30 cellular contexts compared by ENCODE assay signal in genomic region chr7:55006499-55006898, GRCh38. TPM values are rescaled to one million over a fixed set of nuclear protein-coding genes. Genes with fewer than 3 reads are reported as not detected.
"Had no signal": no experiment of that assay in that cellular context is flagged by ENCODE, and none has a peak within 500 bp of the region (broad histone marks: within the 10 kb centered on the region; RNA-seq: fewer than 3 reads in every experiment).

No MANE protein-coding gene starts in this region.

- H3K36me3 Mint-ChIP-seq: naive thymus-derived CD8-positive, alpha-beta T cell; type B pancreatic cell had no signal

- H3K27ac ChIP-seq: brain microvascular endothelial cell, foreskin keratinocyte, heart left ventricle, parathyroid adenoma, right atrium auricular region, thoracic aorta, vagina, WERI-Rb-1 had no signal

- H3K9me3 ChIP-seq: heart left ventricle, right atrium auricular region, thoracic aorta, vagina had no signal

- H3K4me1 Mint-ChIP-seq: activated CD4-positive, alpha-beta memory T cell treated with anti-CD3 and anti-CD28 coated beads, Interleukin-2, amount 10 ng/mL, durations not matched to agents 7 days and 5 days; activated CD4-positive, alpha-beta T cell treated with anti-CD3 and anti-CD28 coated beads, Interleukin-2, amount 10 ng/mL, durations not matched to agents 7 days and 5 days; activated T-helper 17 cell treated with anti-CD3 and anti-CD28 coated beads, Interleukin-2, amount 50 U/mL, for 72 hours; naive thymus-derived CD8-positive, alpha-beta T cell; neural crest cell; T-helper 17 cell had no signal

- FAIRE-seq: astrocyte had no signal

- H3K4me3 Mint-ChIP-seq: activated CD4-positive, alpha-beta memory T cell treated with anti-CD3 and anti-CD28 coated beads, Interleukin-2, amount 10 ng/mL, durations not matched to agents 7 days and 5 days; activated CD4-positive, alpha-beta T cell treated with anti-CD3 and anti-CD28 coated beads, Interleukin-2, amount 10 ng/mL, durations not matched to agents 7 days and 5 days; activated T-cell treated with anti-CD3 and anti-CD28 coated beads, Interleukin-2, amount 50 U/mL, for 24 hours; activated T-helper 17 cell treated with anti-CD3 and anti-CD28 coated beads, Interleukin-2, amount 50 U/mL, for 72 hours; naive thymus-derived CD8-positive, alpha-beta T cell; neural crest cell; T-helper 17 cell; type B pancreatic cell had no signal

- H3K36me3 ChIP-seq: brain microvascular endothelial cell, heart left ventricle, right atrium auricular region, thoracic aorta, vagina, WERI-Rb-1 had no signal

- H3K4me3 ChIP-seq: heart left ventricle, right atrium auricular region, thoracic aorta, vagina had no signal

- DNase-seq: activated CD4-positive, alpha-beta memory T cell treated with anti-CD3 and anti-CD28 coated beads, Interleukin-2, amount 10 ng/mL, durations not matched to agents 7 days and 5 days; activated CD4-positive, alpha-beta T cell treated with anti-CD3 and anti-CD28 coated beads for 1 hour; activated CD4-positive, alpha-beta T cell treated with anti-CD3 and anti-CD28 coated beads, Interleukin-2, amount 10 ng/mL, durations not matched to agents 7 days and 5 days; activated CD8-positive, alpha-beta memory T cell treated with anti-CD3 and anti-CD28 coated beads, Interleukin-2, amount 50 U/mL, for 48 hours; activated gamma-delta T cell treated with Interleukin-2 at 50 U/mL for 16 hours; activated naive CD4-positive, alpha-beta T cell treated with anti-CD3 and anti-CD28 coated beads, Interleukin-2, amount 50 U/mL, for 16 hours; activated T-cell treated with anti-CD3 and anti-CD28 coated beads, Interleukin-2, amount 50 U/mL, for 24 hours; amniotic stem cell; brain microvascular endothelial cell; caudate nucleus; foreskin keratinocyte; heart left ventricle; islet precursor cell; midbrain; naive thymus-derived CD8-positive, alpha-beta T cell; occipital lobe; stimulated activated CD4-positive, alpha-beta T cell treated with anti-CD3 and anti-CD28 coated beads, Interleukin-2, amount 100 ng/mL, for 48 hours; stimulated activated naive CD8-positive, alpha-beta T cell treated with anti-CD3 and anti-CD28 coated beads, Interleukin-15, Interleukin-2, amounts not matched to agents 100 U/mL and 50 U/mL, for 24 hours; T-helper 17 cell; T1000; WERI-Rb-1 had no signal

- H3K4me1 ChIP-seq: foreskin keratinocyte, heart left ventricle, parathyroid adenoma, right atrium auricular region, vagina had no signal

- ATAC-seq: activated T-helper 17 cell treated with anti-CD3 and anti-CD28 coated beads, Interleukin-2, amount 50 U/mL, for 72 hours; esophagus mucosa; foreskin keratinocyte; heart left ventricle; naive thymus-derived CD8-positive, alpha-beta T cell; stimulated activated naive CD8-positive, alpha-beta T cell treated with anti-CD3 and anti-CD28 coated beads, Interleukin-15, Interleukin-2, amounts not matched to agents 100 U/mL and 50 U/mL, for 24 hours; T-helper 17 cell had no signal

- H3K9ac ChIP-seq: parathyroid adenoma had no signal

- H3K27ac Mint-ChIP-seq: activated CD4-positive, alpha-beta memory T cell treated with anti-CD3 and anti-CD28 coated beads, Interleukin-2, amount 10 ng/mL, durations not matched to agents 7 days and 5 days; activated CD4-positive, alpha-beta T cell treated with anti-CD3 and anti-CD28 coated beads, Interleukin-2, amount 10 ng/mL, durations not matched to agents 7 days and 5 days; activated T-cell treated with anti-CD3 and anti-CD28 coated beads, Interleukin-2, amount 50 U/mL, for 24 hours; activated T-helper 17 cell treated with anti-CD3 and anti-CD28 coated beads, Interleukin-2, amount 50 U/mL, for 72 hours; naive thymus-derived CD8-positive, alpha-beta T cell; T-helper 17 cell; type B pancreatic cell had no signal

- H3K27me3 ChIP-seq: brain microvascular endothelial cell, foreskin keratinocyte, right atrium auricular region, vagina had no signal

- H3K9me3 Mint-ChIP-seq: activated CD4-positive, alpha-beta memory T cell treated with anti-CD3 and anti-CD28 coated beads, Interleukin-2, amount 10 ng/mL, durations not matched to agents 7 days and 5 days; activated CD4-positive, alpha-beta T cell treated with anti-CD3 and anti-CD28 coated beads, Interleukin-2, amount 10 ng/mL, durations not matched to agents 7 days and 5 days; activated T-helper 17 cell treated with anti-CD3 and anti-CD28 coated beads, Interleukin-2, amount 50 U/mL, for 72 hours; neural crest cell; type B pancreatic cell had no signal

RNA-seq across cellular contexts. Expression of gene EGFR, which starts 12.3 kb away (rescaled TPM):
- total RNA-seq: activated CD4-positive, alpha-beta memory T cell treated with anti-CD3 and anti-CD28 coated beads, Interleukin-2, amount 10 ng/mL, durations not matched to agents 7 days and 5 days; activated CD4-positive, alpha-beta T cell treated with anti-CD3 and anti-CD28 coated beads, Interleukin-2, amount 10 ng/mL, durations not matched to agents 7 days and 5 days; naive thymus-derived CD8-positive, alpha-beta T cell; T-helper 17 cell had no signal
- polyA plus RNA-seq: naive thymus-derived CD8-positive, alpha-beta T cell had no signal
